18 cellular contexts compared by ENCODE assay signal in genomic region chr9:32877103-32877502, GRCh38.
DNase-seq lines count a peak whose midpoint lies in the region; ATAC-seq and TF ChIP-seq lines count a peak whose summit lies in the region.
"Had no signal": no experiment of that assay in that cellular context is flagged by ENCODE, and none has a peak within 500 bp of the region (broad histone marks: within the 10 kb centered on the region; RNA-seq: fewer than 3 reads in every experiment).

No MANE protein-coding gene starts in this region.

- intact Hi-C loops in MCF 10A (cut with micrococcal nuclease): no loop called here
- intact Hi-C loops in breast epithelium (cut with DNase I; ENCODE audit: low total_unique reads): no loop called here
- intact Hi-C loops in heart right ventricle (cut with DNase I): no loop called here
- intact Hi-C loops in activated naive CD4-positive, alpha-beta T cell treated with anti-CD3 and anti-CD28 coated beads for 36 hours (cut with micrococcal nuclease): no loop called here

- H3K27me3 Mint-ChIP-seq in MCF 10A (ENCODE audit: insufficient read depth, unreplicated experiment): no peaks in the 10 kb centered on the region
- H3K27me3 Mint-ChIP-seq in activated naive CD4-positive, alpha-beta T cell treated with anti-CD3 and anti-CD28 coated beads for 36 hours (ENCODE audit: low read depth): no peaks in the 10 kb centered on the region

- H3K36me3 Mint-ChIP-seq in MCF 10A (ENCODE audit: insufficient read depth, unreplicated experiment): peaks cover 4% of the 10 kb centered on the region
- no peaks in the 10 kb centered on the region for H3K36me3 Mint-ChIP-seq in activated naive CD4-positive, alpha-beta T cell treated with anti-CD3 and anti-CD28 coated beads for 36 hours (ENCODE audit: low read depth)

- H3K27ac ChIP-seq in breast epithelium (no peak overlapping the region), SJCRH30 (no peak overlapping the region), heart right ventricle (peak overlapping the region in 2 of 10 donors; percentile 49 to 51)
- H3K27ac ChIP-seq: BLaER1 treated with 17β-estradiol and CSF1 and Interleukin-3, amounts not matched to agents 10 nM and 100 nM had no signal

- POLR2A ChIA-PET in MCF 10A (lab: Yijun Ruan, JAX): interaction anchor here (0.5 kb wide), 1 partner anchor 94 kb away, joined by 3 read pairs; no protein-coding TSS in a partner anchor

- H3K9me3 Mint-ChIP-seq in MCF 10A (ENCODE audit: unreplicated experiment): no peaks in the 10 kb centered on the region
- H3K9me3 Mint-ChIP-seq in activated naive CD4-positive, alpha-beta T cell treated with anti-CD3 and anti-CD28 coated beads for 36 hours: no peaks in the 10 kb centered on the region

- H3K4me1 Mint-ChIP-seq in MCF 10A (ENCODE audit: insufficient read depth, unreplicated experiment): no peaks in the 10 kb centered on the region
- H3K4me1 Mint-ChIP-seq in activated naive CD4-positive, alpha-beta T cell treated with anti-CD3 and anti-CD28 coated beads for 36 hours (ENCODE audit: low read depth): no peaks in the 10 kb centered on the region

- TF ChIP-seq POLR2A in breast epithelium (IDR thresholded peaks at IDR 0.05): no peak

- peak; percentile 55 for DNase-seq in MCF 10A (ENCODE audit: unreplicated experiment)
- no peak for DNase-seq in breast epithelium (ENCODE audit: low spot score in 2 of 2)
- peak; percentile 4 for DNase-seq in SJCRH30
- peak in 1 of 2 donors; percentile 23 for DNase-seq in heart right ventricle
- no peak for DNase-seq in activated effector memory CD4-positive, alpha-beta T cell treated with Interleukin-2 at 50 U/mL for 16 hours
- DNase-seq in activated naive CD4-positive, alpha-beta T cell treated with anti-CD3 and anti-CD28 coated beads for 36 hours: no peak
- DNase-seq in SK-N-DZ (ENCODE audit: low spot score): no peak
- DNase-seq: 8988T, DMS153, KBM-7, MM.1S, NCI-H1105, NCI-H187, NCI-H446 treated with DMSO at 0.1 percent for 48 hours, NCI-H82 had no signal

- H3K36me3 ChIP-seq in breast epithelium (no peaks in the 10 kb centered on the region), SJCRH30 (no peaks in the 10 kb centered on the region), heart right ventricle (no peaks in the 10 kb centered on the region)
- H3K36me3 ChIP-seq: BLaER1 treated with 17β-estradiol and CSF1 and Interleukin-3, amounts not matched to agents 10 nM and 100 nM had no signal

- WGBS in heart right ventricle, 2 donors: 39 to 45% methylated on average over 3 of the region's 3 CpGs

- H3K4me1 ChIP-seq in breast epithelium (no peaks in the 10 kb centered on the region), SJCRH30 (no peaks in the 10 kb centered on the region), heart right ventricle (peaks cover 0 to 22% (median 0%) of the 10 kb centered on the region in 9 donors)

- H3K27me3 ChIP-seq in breast epithelium: no peaks in the 10 kb centered on the region
- H3K27me3 ChIP-seq in SJCRH30: no peaks in the 10 kb centered on the region
- no peaks in the 10 kb centered on the region for H3K27me3 ChIP-seq in heart right ventricle
- H3K27me3 ChIP-seq: BLaER1 treated with 17β-estradiol and CSF1 and Interleukin-3, amounts not matched to agents 10 nM and 100 nM had no signal

- no TSS peak for BruUV-seq in MCF 10A (replicated peaks; lab: Mats Ljungman, UMichigan)

- no peak overlapping the region for H3K27ac Mint-ChIP-seq in MCF 10A (ENCODE audit: low read depth, unreplicated experiment)
- no peak overlapping the region for H3K27ac Mint-ChIP-seq in activated naive CD4-positive, alpha-beta T cell treated with anti-CD3 and anti-CD28 coated beads for 36 hours

- no peaks in the 10 kb centered on the region for H3K9me3 ChIP-seq in breast epithelium
- H3K9me3 ChIP-seq in SJCRH30 (replicated peaks): no peaks in the 10 kb centered on the region
- no peaks in the 10 kb centered on the region for H3K9me3 ChIP-seq in heart right ventricle
- H3K9me3 ChIP-seq: BLaER1 treated with 17β-estradiol and CSF1 and Interleukin-3, amounts not matched to agents 10 nM and 100 nM had no signal

- H3K4me3 ChIP-seq in breast epithelium: no peak overlapping the region
- no peak overlapping the region for H3K4me3 ChIP-seq in SJCRH30
- H3K4me3 ChIP-seq in heart right ventricle: no peak overlapping the region
- H3K4me3 ChIP-seq: BLaER1 treated with 17β-estradiol and CSF1 and Interleukin-3, amounts not matched to agents 10 nM and 100 nM had no signal

- H3K4me3 Mint-ChIP-seq in MCF 10A (ENCODE audit: unreplicated experiment): no peak overlapping the region
- no peak overlapping the region for H3K4me3 Mint-ChIP-seq in activated naive CD4-positive, alpha-beta T cell treated with anti-CD3 and anti-CD28 coated beads for 36 hours

- TF ChIP-seq CTCF in MCF 10A (IDR thresholded peaks at IDR 0.05; ENCODE audit: unreplicated experiment) (no peak), breast epithelium (IDR thresholded peaks at IDR 0.05) (no peak), heart right ventricle (IDR thresholded peaks at IDR 0.05) (no peak)

- ATAC-seq in heart right ventricle (peak in 7 of 8 donors; percentile 32 to 94 (median 90)), HG03025 (IDR thresholded peaks at IDR 0.05; ENCODE audit: low FRiP score, unreplicated experiment) (no peak)
- ATAC-seq: SK-N-SH treated with all-trans-retinoic acid at 6 μM for 48 hours had no signal

- CTCF ChIA-PET in MCF 10A (lab: Yijun Ruan, JAX): interaction anchor here (1.0 kb wide), 1 partner anchor 13 kb away, joined by 3 read pairs; no protein-coding TSS in a partner anchor
- CTCF ChIA-PET in activated naive CD4-positive, alpha-beta T cell treated with anti-CD3 and anti-CD28 coated beads for 36 hours (lab: Charles Lee): no interaction called here

Comparison
In these comparisons a context has a peak if more than half of its experiments do, and no peak if none do; other contexts are left out.
1. DNase-seq: peak in MCF 10A (single experiment) and SJCRH30 (2 of 2); none in breast epithelium (0 of 2), activated effector memory CD4-positive, alpha-beta T cell treated with Interleukin-2 at 50 U/mL for 16 hours (single experiment), activated naive CD4-positive, alpha-beta T cell treated with anti-CD3 and anti-CD28 coated beads for 36 hours (single experiment) and SK-N-DZ (single experiment).